Comparison of ENCODE assay signal across 13 cellular contexts in genomic region chr2:234245945-234246344, GRCh38.
DNase-seq lines count a peak whose midpoint lies in the region; ATAC-seq and TF ChIP-seq lines count a peak whose summit lies in the region.
"Had no signal": no experiment of that assay in that cellular context is flagged by ENCODE, and none has a peak within 500 bp of the region (broad histone marks: within the 10 kb centered on the region; RNA-seq: fewer than 3 reads in every experiment).

No MANE protein-coding gene starts in this region.

- H3K4me1 ChIP-seq in RWPE2 (ENCODE audit: insufficient read depth, poor library complexity, severe bottlenecking): peaks cover 80% of the 10 kb centered on the region
- H3K4me1 ChIP-seq in gastrocnemius medialis: no peaks in the 10 kb centered on the region

- peak overlapping the region; percentile 100 for H3K27ac ChIP-seq in RWPE2 (ENCODE audit: poor library complexity, severe bottlenecking)
- H3K27ac ChIP-seq in gastrocnemius medialis: no peak overlapping the region

- peaks cover 10% of the 10 kb centered on the region for H3K4me1 Mint-ChIP-seq in activated T-helper 2 cell treated with anti-CD3 and anti-CD28 coated beads, Interferon-gamma antibody, Interleukin-2, Interleukin-4, amounts not matched to agents 10 μg/mL and 5 μg/mL and 100 μg/mL, durations not matched to agents 14 hours and 24 hours and 36 hours (ENCODE audit: low read depth)

- H3K36me3 ChIP-seq in RWPE2 (ENCODE audit: low read depth) (no peaks in the 10 kb centered on the region), gastrocnemius medialis (no peaks in the 10 kb centered on the region)

- in situ Hi-C loops in gastrocnemius medialis (cut with MboI; ENCODE audit: low sequenced_read_pairs in 4 of 4): no loop called here

- peak; percentile 59 for ATAC-seq in RWPE2 (ENCODE audit: low read depth)
- no peak for ATAC-seq in gastrocnemius medialis
- ATAC-seq: activated T-cell treated with anti-CD3 and anti-CD28 coated beads, Interleukin-2, amount 50 U/mL, for 4 hours; mucosa of descending colon had no signal

- H3K4me3 ChIP-seq in RWPE2 (ENCODE audit: severe bottlenecking): no peak overlapping the region
- H3K4me3 ChIP-seq in gastrocnemius medialis: no peak overlapping the region
- H3K4me3 ChIP-seq: mucosa of descending colon had no signal

- no peaks in the 10 kb centered on the region for H3K9me3 Mint-ChIP-seq in activated T-helper 2 cell treated with anti-CD3 and anti-CD28 coated beads, Interferon-gamma antibody, Interleukin-2, Interleukin-4, amounts not matched to agents 10 μg/mL and 5 μg/mL and 100 μg/mL, durations not matched to agents 14 hours and 24 hours and 36 hours
- H3K9me3 Mint-ChIP-seq: activated T-cell treated with anti-CD3 and anti-CD28 coated beads, Interleukin-2, amount 50 U/mL, for 4 hours had no signal

- H3K27me3 ChIP-seq in RWPE2 (ENCODE audit: insufficient read depth, poor library complexity, severe bottlenecking) (no peaks in the 10 kb centered on the region), gastrocnemius medialis (no peaks in the 10 kb centered on the region)

- peak; percentile 88 for DNase-seq in Daoy (ENCODE audit: low read depth)
- DNase-seq in RWPE2 (ENCODE audit: low spot score): no peak
- peak; percentile 59 for DNase-seq in fibroblast of gingiva (ENCODE audit: low read depth)
- DNase-seq in pulmonary artery endothelial cell (ENCODE audit: low read depth, low spot score): peak; percentile 83
- DNase-seq in gastrocnemius medialis: no peak
- DNase-seq in activated T-helper 2 cell treated with anti-CD3 and anti-CD28 coated beads, Interferon-gamma antibody, Interleukin-2, Interleukin-4, amounts not matched to agents 10 μg/mL and 5 μg/mL and 100 μg/mL, durations not matched to agents 14 hours and 24 hours and 36 hours (ENCODE audit: low spot score): no peak
- no peak for DNase-seq in putamen (ENCODE audit: low spot score)
- no peak for DNase-seq in NCI-H510A (lab: John Stamatoyannopoulos, UW)
- DNase-seq: activated T-cell treated with anti-CD3 and anti-CD28 coated beads, Interleukin-2, amount 50 U/mL, for 4 hours; head of caudate nucleus; mucosa of descending colon; MV-4-11; small intestine had no signal

- peaks cover 16% of the 10 kb centered on the region for H3K27me3 Mint-ChIP-seq in activated T-helper 2 cell treated with anti-CD3 and anti-CD28 coated beads, Interferon-gamma antibody, Interleukin-2, Interleukin-4, amounts not matched to agents 10 μg/mL and 5 μg/mL and 100 μg/mL, durations not matched to agents 14 hours and 24 hours and 36 hours (ENCODE audit: low read depth)

- no peak for TF ChIP-seq POLR2A in gastrocnemius medialis (IDR thresholded peaks at IDR 0.05)

- TF ChIP-seq CTCF in RWPE2 (IDR thresholded peaks at IDR 0.05; ENCODE audit: poor library complexity, severe bottlenecking) (no peak), gastrocnemius medialis (IDR thresholded peaks at IDR 0.05 in 4 of 5, conservative IDR thresholded peaks at IDR 0.05 in 1 of 5) (no peak)

- no peak overlapping the region for H3K27ac Mint-ChIP-seq in activated T-helper 2 cell treated with anti-CD3 and anti-CD28 coated beads, Interferon-gamma antibody, Interleukin-2, Interleukin-4, amounts not matched to agents 10 μg/mL and 5 μg/mL and 100 μg/mL, durations not matched to agents 14 hours and 24 hours and 36 hours

- H3K4me3 Mint-ChIP-seq in activated T-helper 2 cell treated with anti-CD3 and anti-CD28 coated beads, Interferon-gamma antibody, Interleukin-2, Interleukin-4, amounts not matched to agents 10 μg/mL and 5 μg/mL and 100 μg/mL, durations not matched to agents 14 hours and 24 hours and 36 hours (ENCODE audit: low read depth): no peak overlapping the region
- H3K4me3 Mint-ChIP-seq: activated T-cell treated with anti-CD3 and anti-CD28 coated beads, Interleukin-2, amount 50 U/mL, for 4 hours had no signal

- no peaks in the 10 kb centered on the region for H3K9me3 ChIP-seq in RWPE2 (ENCODE audit: severe bottlenecking)
- no peaks in the 10 kb centered on the region for H3K9me3 ChIP-seq in gastrocnemius medialis
- H3K9me3 ChIP-seq: mucosa of descending colon had no signal

- no peaks in the 10 kb centered on the region for H3K36me3 Mint-ChIP-seq in activated T-helper 2 cell treated with anti-CD3 and anti-CD28 coated beads, Interferon-gamma antibody, Interleukin-2, Interleukin-4, amounts not matched to agents 10 μg/mL and 5 μg/mL and 100 μg/mL, durations not matched to agents 14 hours and 24 hours and 36 hours (ENCODE audit: low read depth)

- intact Hi-C loops in gastrocnemius medialis (cut with DNase I; ENCODE audit: low total_unique reads): no loop called here
- intact Hi-C loops in activated T-helper 2 cell treated with anti-CD3 and anti-CD28 coated beads, Interferon-gamma antibody, Interleukin-2, Interleukin-4, amounts not matched to agents 10 μg/mL and 5 μg/mL and 100 μg/mL, durations not matched to agents 14 hours and 24 hours and 36 hours (cut with micrococcal nuclease): no loop called here

Comparison
In these comparisons a context has a peak if more than half of its experiments do, and no peak if none do; other contexts are left out.
1. DNase-seq: peak in Daoy (single experiment), fibroblast of gingiva (single experiment) and pulmonary artery endothelial cell (single experiment); none in RWPE2 (single experiment), gastrocnemius medialis (0 of 2), activated T-helper 2 cell treated with anti-CD3 and anti-CD28 coated beads, Interferon-gamma antibody, Interleukin-2, Interleukin-4, amounts not matched to agents 10 μg/mL and 5 μg/mL and 100 μg/mL, durations not matched to agents 14 hours and 24 hours and 36 hours (single experiment), putamen (single experiment) and NCI-H510A (single experiment).